ENCODE assay signal across 37 cellular contexts in the genomic region with DNA sequence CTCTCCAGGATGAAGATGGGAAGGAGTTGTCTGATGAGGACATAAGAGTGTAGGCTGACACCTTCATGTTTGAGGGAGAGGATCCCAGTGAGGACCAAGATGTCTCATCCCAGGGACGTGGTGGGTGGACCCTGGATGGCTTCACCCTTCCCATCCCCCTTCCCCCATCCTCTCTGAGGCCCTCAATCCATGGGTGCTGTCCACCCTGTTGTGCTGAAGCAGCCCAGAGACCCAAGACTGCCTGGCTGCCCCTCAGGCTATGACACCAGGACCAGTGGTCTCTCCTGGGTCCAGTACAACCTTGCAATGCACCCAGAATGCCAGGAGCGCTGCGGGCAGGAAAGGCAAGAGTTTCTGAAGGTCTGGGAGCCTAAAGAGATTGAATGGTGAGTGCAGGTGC. TPM values are rescaled to one million over a fixed set of nuclear protein-coding genes. Genes with fewer than 3 reads are reported as not detected.
"Had no signal": no experiment of that assay in that cellular context is flagged by ENCODE, and none has a peak within 500 bp of the region (broad histone marks: within the 10 kb centered on the region; RNA-seq: fewer than 3 reads in every experiment).

No MANE protein-coding gene starts in this region.

- H3K27ac ChIP-seq: adrenal gland, body of pancreas, epithelial cell of prostate, gastroesophageal sphincter, WERI-Rb-1 had no signal

- H3K9me3 ChIP-seq: adrenal gland, body of pancreas, esophagus squamous epithelium, gastroesophageal sphincter had no signal

- H3K4me3 Mint-ChIP-seq: activated B cell treated with CpG ODN at 0.5 μM for 24 hours; activated CD8-positive, alpha-beta T cell treated with anti-CD3 and anti-CD28 coated beads for 36 hours; activated naive CD4-positive, alpha-beta T cell treated with anti-CD3 and anti-CD28 coated beads for 36 hours; activated naive CD4-positive, alpha-beta T cell treated with anti-CD3 and anti-CD28 coated beads, Interleukin-2, amount 50 U/mL, for 24 hours; activated naive CD8-positive, alpha-beta T cell treated with anti-CD3 and anti-CD28 coated beads for 36 hours; activated naive CD8-positive, alpha-beta T cell treated with anti-CD3 and anti-CD28 coated beads, Interleukin-2, amount 50 U/mL, for 24 hours; activated T-cell treated with anti-CD3 and anti-CD28 coated beads, Interleukin-2, amount 50 U/mL, for 4 hours; activated T-helper 17 cell treated with anti-CD3 and anti-CD28 coated beads, Interleukin-2, amount 50 U/mL, for 72 hours; effector memory CD8-positive, alpha-beta T cell; T-helper 17 cell; T-helper 2 cell treated with Interferon-gamma antibody and Interleukin-4, amounts not matched to agents 5 μg/mL and 100 μg/mL, for 36 hours had no signal

- ATAC-seq: activated CD4-positive, CD25-positive, alpha-beta regulatory T cell treated with anti-CD3 and anti-CD28 coated beads, Interleukin-2, amount 50 U/mL, for 24 hours; activated CD8-positive, alpha-beta T cell treated with anti-CD3 and anti-CD28 coated beads for 36 hours; activated naive CD8-positive, alpha-beta T cell treated with anti-CD3 and anti-CD28 coated beads, Interleukin-2, amount 50 U/mL, for 24 hours; activated T-cell treated with anti-CD3 and anti-CD28 coated beads, Interleukin-2, amount 50 U/mL, for 4 hours; activated T-helper 17 cell treated with anti-CD3 and anti-CD28 coated beads, Interleukin-2, amount 50 U/mL, for 72 hours; body of pancreas; effector memory CD8-positive, alpha-beta T cell; gastroesophageal sphincter; T-helper 17 cell had no signal

- H3K27me3 Mint-ChIP-seq: activated naive CD8-positive, alpha-beta T cell treated with anti-CD3 and anti-CD28 coated beads for 36 hours; effector memory CD8-positive, alpha-beta T cell had no signal

- DNase-seq: activated B cell treated with CpG ODN at 0.5 μM for 24 hours; activated CD4-positive, alpha-beta T cell treated with anti-CD3 and anti-CD28 coated beads for 48 hours; activated CD4-positive, alpha-beta T cell treated with anti-CD3 and anti-CD28 coated beads, Interleukin-2, amount 50 U/mL, for 1 hour; activated CD4-positive, alpha-beta T cell treated with anti-CD3 and anti-CD28 coated beads, Interleukin-2, amount 50 U/mL, for 48 hours; activated CD8-positive, alpha-beta memory T cell treated with anti-CD3 and anti-CD28 coated beads for 24 hours; activated CD8-positive, alpha-beta T cell treated with anti-CD3 and anti-CD28 coated beads for 36 hours; activated effector memory CD4-positive, alpha-beta T cell treated with anti-CD3 and anti-CD28 coated beads, Interleukin-2, amount 50 U/mL, for 16 hours; activated naive CD4-positive, alpha-beta T cell treated with anti-CD3 and anti-CD28 coated beads for 36 hours; activated naive CD8-positive, alpha-beta T cell treated with anti-CD3 and anti-CD28 coated beads for 36 hours; activated naive CD8-positive, alpha-beta T cell treated with anti-CD3 and anti-CD28 coated beads, Interleukin-2, amount 50 U/mL, for 24 hours; activated T-cell treated with anti-CD3 and anti-CD28 coated beads, Interleukin-2, amount 50 U/mL, for 4 hours; adrenal gland; aorta; body of pancreas; caudate nucleus; cortex of kidney; dermis blood vessel endothelial cell; effector CD4-positive, alpha-beta T cell; effector memory CD8-positive, alpha-beta T cell; esophagus squamous epithelium; foreskin melanocyte; T-helper 1 cell; T-helper 17 cell; T1000; WERI-Rb-1 had no signal

- H3K36me3 Mint-ChIP-seq: activated naive CD4-positive, alpha-beta T cell treated with anti-CD3 and anti-CD28 coated beads, Interleukin-2, amount 50 U/mL, for 24 hours; activated naive CD8-positive, alpha-beta T cell treated with anti-CD3 and anti-CD28 coated beads for 36 hours had no signal

- H3K27me3 ChIP-seq: body of pancreas had no signal

- H3K36me3 ChIP-seq: adrenal gland, esophagus squamous epithelium, gastroesophageal sphincter, WERI-Rb-1 had no signal

- H3K9me3 Mint-ChIP-seq: activated B cell treated with CpG ODN at 0.5 μM for 24 hours; activated CD8-positive, alpha-beta T cell treated with anti-CD3 and anti-CD28 coated beads for 36 hours; activated naive CD4-positive, alpha-beta T cell treated with anti-CD3 and anti-CD28 coated beads for 36 hours; activated naive CD4-positive, alpha-beta T cell treated with anti-CD3 and anti-CD28 coated beads, Interleukin-2, amount 50 U/mL, for 24 hours; activated naive CD8-positive, alpha-beta T cell treated with anti-CD3 and anti-CD28 coated beads for 36 hours; activated T-cell treated with anti-CD3 and anti-CD28 coated beads, Interleukin-2, amount 50 U/mL, for 4 hours; effector memory CD8-positive, alpha-beta T cell; T-helper 2 cell treated with Interferon-gamma antibody and Interleukin-4, amounts not matched to agents 5 μg/mL and 100 μg/mL, for 36 hours had no signal

- H3K27ac Mint-ChIP-seq: activated B cell treated with CpG ODN at 0.5 μM for 24 hours; activated CD8-positive, alpha-beta T cell treated with anti-CD3 and anti-CD28 coated beads for 36 hours; activated naive CD4-positive, alpha-beta T cell treated with anti-CD3 and anti-CD28 coated beads for 36 hours; activated naive CD4-positive, alpha-beta T cell treated with anti-CD3 and anti-CD28 coated beads, Interleukin-2, amount 50 U/mL, for 24 hours; activated naive CD8-positive, alpha-beta T cell treated with anti-CD3 and anti-CD28 coated beads for 36 hours; activated naive CD8-positive, alpha-beta T cell treated with anti-CD3 and anti-CD28 coated beads, Interleukin-2, amount 50 U/mL, for 24 hours; activated T-helper 17 cell treated with anti-CD3 and anti-CD28 coated beads, Interleukin-2, amount 50 U/mL, for 72 hours; effector memory CD8-positive, alpha-beta T cell; T-helper 17 cell; T-helper 2 cell treated with Interferon-gamma antibody and Interleukin-4, amounts not matched to agents 5 μg/mL and 100 μg/mL, for 36 hours had no signal

- H3K4me3 ChIP-seq: adrenal gland, body of pancreas, esophagus squamous epithelium, gastroesophageal sphincter had no signal

RNA-seq across cellular contexts. Expression of gene CYP4F12, which starts 3.4 kb away (rescaled TPM):
- total RNA-seq: activated B cell treated with CpG ODN at 0.5 μM for 24 hours; activated CD8-positive, alpha-beta T cell treated with anti-CD3 and anti-CD28 coated beads for 36 hours; activated naive CD4-positive, alpha-beta T cell treated with anti-CD3 and anti-CD28 coated beads for 36 hours; activated naive CD8-positive, alpha-beta T cell treated with anti-CD3 and anti-CD28 coated beads for 36 hours; activated T-cell treated with anti-CD3 and anti-CD28 coated beads, Interleukin-2, amount 50 U/mL, for 4 hours; chondrocyte; dermis blood vessel endothelial cell; endothelial cell of umbilical vein; fibroblast of lung; fibroblast of villous mesenchyme; glomerular endothelial cell had no signal
- polyA plus RNA-seq: endothelial cell of umbilical vein, fibroblast of lung had no signal

RNA-seq across cellular contexts. Expression of gene CYP4F3, which starts 28.7 kb away (rescaled TPM):
- total RNA-seq: activated B cell treated with CpG ODN at 0.5 μM for 24 hours, chondrocyte, dermis blood vessel endothelial cell, endothelial cell of umbilical vein, fibroblast of lung, fibroblast of villous mesenchyme, glomerular endothelial cell had no signal
- polyA plus RNA-seq: aorta, endothelial cell of umbilical vein, fibroblast of lung had no signal

RNA-seq across cellular contexts. Expression of gene CYP4F8, which starts 54.4 kb away (rescaled TPM):
- total RNA-seq: activated B cell treated with CpG ODN at 0.5 μM for 24 hours; activated CD8-positive, alpha-beta T cell treated with anti-CD3 and anti-CD28 coated beads for 36 hours; activated naive CD4-positive, alpha-beta T cell treated with anti-CD3 and anti-CD28 coated beads for 36 hours; activated naive CD8-positive, alpha-beta T cell treated with anti-CD3 and anti-CD28 coated beads for 36 hours; activated T-cell treated with anti-CD3 and anti-CD28 coated beads, Interleukin-2, amount 50 U/mL, for 4 hours; activated T-helper 17 cell treated with anti-CD3 and anti-CD28 coated beads, Interleukin-2, amount 50 U/mL, for 72 hours; adrenal gland; aorta; chondrocyte; dermis blood vessel endothelial cell; endothelial cell of umbilical vein; esophagus squamous epithelium; fibroblast of lung; fibroblast of villous mesenchyme; gastroesophageal sphincter; glomerular endothelial cell; T-helper 17 cell had no signal
- polyA plus RNA-seq: adrenal gland, aorta, endothelial cell of umbilical vein, fibroblast of lung had no signal

RNA-seq across cellular contexts. Expression of gene OR10H2, which starts 58.4 kb away (rescaled TPM):
- total RNA-seq: activated B cell treated with CpG ODN at 0.5 μM for 24 hours; activated CD8-positive, alpha-beta T cell treated with anti-CD3 and anti-CD28 coated beads for 36 hours; activated naive CD4-positive, alpha-beta T cell treated with anti-CD3 and anti-CD28 coated beads for 36 hours; activated naive CD8-positive, alpha-beta T cell treated with anti-CD3 and anti-CD28 coated beads for 36 hours; activated T-cell treated with anti-CD3 and anti-CD28 coated beads, Interleukin-2, amount 50 U/mL, for 4 hours; activated T-helper 17 cell treated with anti-CD3 and anti-CD28 coated beads, Interleukin-2, amount 50 U/mL, for 72 hours; adrenal gland; aorta; body of pancreas; chondrocyte; dermis blood vessel endothelial cell; endothelial cell of umbilical vein; esophagus squamous epithelium; fibroblast of lung; fibroblast of villous mesenchyme; gastroesophageal sphincter; glomerular endothelial cell; T-helper 17 cell had no signal
- polyA plus RNA-seq: adrenal gland, aorta, endothelial cell of umbilical vein, esophagus, fibroblast of lung had no signal
